17 cellular contexts compared by ENCODE assay signal in the genomic region with DNA sequence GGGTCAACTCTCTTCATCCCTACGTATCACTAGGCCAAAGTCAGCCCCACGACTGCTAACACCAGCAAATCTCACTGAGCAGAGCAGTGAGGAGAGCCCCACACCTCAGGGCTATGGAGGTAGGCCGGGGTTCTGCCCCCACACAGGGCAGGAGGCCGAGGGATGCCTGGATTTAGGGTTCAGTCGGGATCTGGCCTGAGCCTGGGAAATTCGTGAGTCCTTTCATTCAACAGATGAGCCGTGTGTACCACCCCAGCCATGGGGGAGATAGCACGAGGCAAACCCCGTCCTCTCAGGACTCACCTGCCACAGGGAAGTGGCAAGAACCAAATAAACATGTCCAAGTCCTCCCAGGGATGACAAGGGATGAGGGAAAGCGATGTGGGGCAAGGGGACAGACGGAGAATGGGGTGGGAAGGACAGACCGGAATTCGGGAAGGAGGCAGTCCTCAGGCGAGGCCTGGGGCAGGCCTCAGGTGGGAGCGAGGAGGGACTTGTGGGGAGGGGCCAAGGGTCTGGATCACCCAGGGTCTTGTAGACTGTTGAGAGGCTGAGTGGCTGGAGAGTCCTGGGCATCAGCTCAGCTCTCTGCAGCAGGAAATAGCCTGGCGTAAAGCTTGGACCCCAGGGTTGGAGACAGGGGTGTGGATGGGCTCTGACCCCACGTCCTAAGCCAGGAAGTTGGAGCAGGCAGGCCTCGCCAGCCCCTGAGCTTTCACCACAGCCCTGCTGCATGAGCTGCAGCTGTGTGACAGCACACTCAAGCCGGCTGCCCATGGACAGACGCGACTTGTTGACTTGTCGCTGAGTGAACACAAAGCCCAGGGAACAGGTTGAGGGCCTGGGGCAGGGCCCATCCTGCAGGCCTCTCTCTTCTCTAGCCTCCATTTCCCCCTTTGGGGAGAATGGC.
"Had no signal": no experiment of that assay in that cellular context is flagged by ENCODE, and none has a peak within 500 bp of the region (broad histone marks: within the 10 kb centered on the region; RNA-seq: fewer than 3 reads in every experiment).

No MANE protein-coding gene starts in this region.

- H3K4me1 Mint-ChIP-seq: mesothelial cell of epicardium had no signal

- H3K4me1 ChIP-seq: breast epithelium, prostate gland, sigmoid colon had no signal

- H3K27me3 Mint-ChIP-seq: activated B cell treated with CpG ODN at 0.5 μM for 24 hours; naive thymus-derived CD8-positive, alpha-beta T cell had no signal

- H3K9ac ChIP-seq: SK-N-SH had no signal

- H3K4me2 ChIP-seq: SK-N-SH had no signal

- H3K36me3 Mint-ChIP-seq: activated naive CD4-positive, alpha-beta T cell treated with anti-CD3 and anti-CD28 coated beads, Interleukin-2, amount 50 U/mL, for 72 hours; mesothelial cell of epicardium; naive thymus-derived CD8-positive, alpha-beta T cell had no signal

- H3K27me3 ChIP-seq: breast epithelium, sigmoid colon had no signal

- DNase-seq: activated B cell treated with CpG ODN at 0.5 μM for 24 hours; activated CD4-positive, alpha-beta T cell treated with anti-CD3 and anti-CD28 coated beads, Interleukin-2, amount 10 ng/mL, durations not matched to agents 24 days and 14 days; activated CD8-positive, alpha-beta memory T cell treated with anti-CD3 and anti-CD28 coated beads for 24 hours; foreskin melanocyte; islet precursor cell; naive thymus-derived CD8-positive, alpha-beta T cell; occipital lobe; sigmoid colon; SK-N-SH; stimulated activated CD4-positive, alpha-beta T cell treated with anti-CD3 and anti-CD28 coated beads, Interleukin-12 subunit alpha, Interleukin-12 subunit beta, amount 100 ng/mL, for 4 hours; stimulated activated naive CD4-positive, alpha-beta T cell treated with Interleukin-2 at 50 U/mL for 16 hours had no signal

- H3K27ac ChIP-seq: breast epithelium, prostate gland, sigmoid colon had no signal

- H3K9me3 Mint-ChIP-seq: activated B cell treated with CpG ODN at 0.5 μM for 24 hours; activated CD4-positive, alpha-beta T cell treated with anti-CD3 and anti-CD28 coated beads, Interleukin-2, amount 10 ng/mL, durations not matched to agents 24 days and 14 days; activated naive CD4-positive, alpha-beta T cell treated with anti-CD3 and anti-CD28 coated beads, Interleukin-2, amount 50 U/mL, for 72 hours; activated T-helper 2 cell treated with anti-CD3 and anti-CD28 coated beads, Interferon-gamma antibody, Interleukin-2, Interleukin-4, amounts not matched to agents 10 μg/mL and 5 μg/mL and 100 μg/mL, durations not matched to agents 14 hours and 24 hours and 36 hours; mesothelial cell of epicardium; naive thymus-derived CD8-positive, alpha-beta T cell had no signal

- H3K9me3 ChIP-seq: breast epithelium, prostate gland, sigmoid colon, SK-N-SH had no signal

- ATAC-seq: activated naive CD4-positive, alpha-beta T cell treated with anti-CD3 and anti-CD28 coated beads, Interleukin-2, amount 50 U/mL, for 72 hours; naive thymus-derived CD8-positive, alpha-beta T cell had no signal

- FAIRE-seq: TTC549 had no signal

- H3K4me3 ChIP-seq: breast epithelium, prostate gland, sigmoid colon had no signal

- H3K27ac Mint-ChIP-seq: activated B cell treated with CpG ODN at 0.5 μM for 24 hours; activated CD4-positive, alpha-beta T cell treated with anti-CD3 and anti-CD28 coated beads, Interleukin-2, amount 10 ng/mL, durations not matched to agents 24 days and 14 days; activated T-helper 2 cell treated with anti-CD3 and anti-CD28 coated beads, Interferon-gamma antibody, Interleukin-2, Interleukin-4, amounts not matched to agents 10 μg/mL and 5 μg/mL and 100 μg/mL, durations not matched to agents 14 hours and 24 hours and 36 hours; mesothelial cell of epicardium had no signal

- H3K4me3 Mint-ChIP-seq: activated B cell treated with CpG ODN at 0.5 μM for 24 hours; activated CD4-positive, alpha-beta T cell treated with anti-CD3 and anti-CD28 coated beads, Interleukin-2, amount 10 ng/mL, durations not matched to agents 24 days and 14 days; mesothelial cell of epicardium; naive thymus-derived CD8-positive, alpha-beta T cell had no signal

- H3K36me3 ChIP-seq: breast epithelium, prostate gland, sigmoid colon had no signal
